ENCODE assay signal across 8 cellular contexts in genomic region chr16:4316103-4316731, GRCh38. TPM values are rescaled to one million over a fixed set of nuclear protein-coding genes. Genes with fewer than 3 reads are reported as not detected.
A peak's percentile ranks its signal among the peaks of the same experiment; 100 is the strongest.
DNase-seq lines count a peak whose midpoint lies in the region; ATAC-seq and TF ChIP-seq lines count a peak whose summit lies in the region.

No MANE protein-coding gene starts in this region.

- peak overlapping the region; percentile 64 for H3K4me3 Mint-ChIP-seq in Calu3 (ENCODE audit: low read depth, unreplicated experiment)
- no peak overlapping the region for H3K4me3 Mint-ChIP-seq in endothelial cell (ENCODE audit: unreplicated experiment)

- H3K27me3 ChIP-seq in MG63, result no peaks in the 10 kb centered on the region
- H3K27me3 ChIP-seq in ectodermal cell (ENCODE audit: control insufficient read depth, insufficient read depth, low read length, poor library complexity, severe bottlenecking), result peaks cover 24% of the 10 kb centered on the region
- H3K27me3 ChIP-seq in neutrophil, result peaks cover 96% of the 10 kb centered on the region

- H3K4me1 ChIP-seq in ectodermal cell (ENCODE audit: control insufficient read depth, insufficient read depth, low read length) (peaks cover 49% of the 10 kb centered on the region), neutrophil (ENCODE audit: control insufficient read depth in 1 of 2, insufficient read depth in 1 of 2, low read depth in 1 of 2, low read length in 1 of 2) (peaks cover 18 to 24% of the 10 kb centered on the region in 2 experiments)

- H3K27ac ChIP-seq in ectodermal cell (ENCODE audit: insufficient read depth, low read depth, low read length, poor library complexity, severe bottlenecking) (no peak overlapping the region), neutrophil (no peak overlapping the region)

- peak overlapping the region; percentile 57 for H3K27ac Mint-ChIP-seq in Calu3 (ENCODE audit: unreplicated experiment)
- H3K27ac Mint-ChIP-seq in endothelial cell (ENCODE audit: unreplicated experiment), result no peak overlapping the region

- H3K9me3 Mint-ChIP-seq in Calu3 (ENCODE audit: low read depth, unreplicated experiment) (no peaks in the 10 kb centered on the region), endothelial cell (ENCODE audit: unreplicated experiment) (no peaks in the 10 kb centered on the region)

- H3K36me3 Mint-ChIP-seq in Calu3 (ENCODE audit: insufficient read depth, unreplicated experiment) (peaks cover 37% of the 10 kb centered on the region), endothelial cell (ENCODE audit: low read depth, unreplicated experiment) (no peaks in the 10 kb centered on the region)

- no peak for TF ChIP-seq CTCF in Calu3 (IDR thresholded peaks at IDR 0.05; ENCODE audit: unreplicated experiment)
- TF ChIP-seq CTCF in neutrophil (IDR thresholded peaks at IDR 0.05), result no peak
- TF ChIP-seq CTCF in endothelial cell (IDR thresholded peaks at IDR 0.05; ENCODE audit: unreplicated experiment), result no peak

- no peak for ATAC-seq in HG03108 (IDR thresholded peaks at IDR 0.05; ENCODE audit: unreplicated experiment)

- H3K9me3 ChIP-seq in MG63 (no peaks in the 10 kb centered on the region), ectodermal cell (ENCODE audit: control insufficient read depth, low read length) (no peaks in the 10 kb centered on the region), neutrophil (no peaks in the 10 kb centered on the region)

- WGBS in ectodermal cell, 2 experiments, result 0% methylated on average over 85 of the region's 85 CpGs

- intact Hi-C loops in Calu3 (cut with micrococcal nuclease; ENCODE audit: unreplicated experiment), result no loop called here

- H3K4me1 Mint-ChIP-seq in Calu3 (ENCODE audit: low read depth, unreplicated experiment), result peaks cover 26% of the 10 kb centered on the region
- H3K4me1 Mint-ChIP-seq in endothelial cell (ENCODE audit: unreplicated experiment), result peaks cover 6% of the 10 kb centered on the region

- CTCF ChIA-PET in Calu3 (lab: Charles Lee), result interaction anchor here (0.6 to 3.1 kb wide), 3 partner anchors 12 to 58 kb away, joined by 5 to 17 read pairs (median 6); no protein-coding TSS in a partner anchor

- DNase-seq in Calu3, result peak; percentile 48
- peak; percentile 50 for DNase-seq in MG63
- no peak for DNase-seq in activated effector memory CD4-positive, alpha-beta T cell treated with anti-CD3 and anti-CD28 coated beads, Interleukin-2, amount 50 U/mL, for 16 hours
- no peak for DNase-seq in SIG-M5 (lab: John Stamatoyannopoulos, UW)
- no peak for DNase-seq in endothelial cell (ENCODE audit: low spot score)

- no TSS peak for BruUV-seq in Calu3 (replicated peaks; lab: Mats Ljungman, UMichigan)

- H3K27me3 Mint-ChIP-seq in Calu3 (ENCODE audit: unreplicated experiment) (no peaks in the 10 kb centered on the region), endothelial cell (ENCODE audit: unreplicated experiment) (peaks cover 16% of the 10 kb centered on the region)

- peak overlapping the region; percentile 75 for H3K4me3 ChIP-seq in MG63
- peak overlapping the region; percentile 73 for H3K4me3 ChIP-seq in ectodermal cell (ENCODE audit: insufficient read depth, low read depth, low read length)
- H3K4me3 ChIP-seq in neutrophil (ENCODE audit: low read depth in 1 of 2, low read length in 1 of 2), result peak overlapping the region; percentile 49 to 72

- H3K36me3 ChIP-seq in MG63 (peaks cover 8% of the 10 kb centered on the region), ectodermal cell (ENCODE audit: control insufficient read depth, insufficient read depth, low read length) (no peaks in the 10 kb centered on the region), neutrophil (no peaks in the 10 kb centered on the region)

RNA-seq across cellular contexts. Expression of gene GLIS2, which starts 0.3 kb away (rescaled TPM):
- total RNA-seq in Calu3 (2022) (22.1 and 24.5 TPM in 2 replicates), endothelial cell (ENCODE audit: unreplicated experiment) (1.6 TPM)
- 0.22 and 2.1 TPM in 2 replicates for total RNA-seq in MG63 (2014; rRNA removed; shearing (Covaris generic); ENCODE audit: low replicate concordance)
- 10.6 TPM for polyA plus RNA-seq in ectodermal cell (2013, experiment 1 of 4)
- 10.8 TPM for polyA plus RNA-seq in ectodermal cell (2013, experiment 2 of 4)
- 9.1 TPM for polyA plus RNA-seq in ectodermal cell (2013, experiment 3 of 4)
- 10.0 TPM for polyA plus RNA-seq in ectodermal cell (2013, experiment 4 of 4)

RNA-seq across cellular contexts. Expression of gene PAM16, which starts 34.9 kb away (rescaled TPM):
- total RNA-seq in Calu3 (2022), result 72.7 and 85.3 TPM in 2 replicates
- total RNA-seq in MG63 (2014; rRNA removed; shearing (Covaris generic); ENCODE audit: low replicate concordance), result 84.1 and 105 TPM in 2 replicates
- 40.9 TPM for polyA plus RNA-seq in ectodermal cell (2013, experiment 1 of 4)
- polyA plus RNA-seq in ectodermal cell (2013, experiment 2 of 4), result 41.8 TPM
- 46.4 TPM for polyA plus RNA-seq in ectodermal cell (2013, experiment 3 of 4)
- 47.3 TPM for polyA plus RNA-seq in ectodermal cell (2013, experiment 4 of 4)
- total RNA-seq in endothelial cell (ENCODE audit: unreplicated experiment), result 29.5 TPM

RNA-seq across cellular contexts. Expression of gene TFAP4, which starts 43.4 kb away (rescaled TPM):
- 31.4 and 31.9 TPM in 2 replicates for total RNA-seq in Calu3 (2022)
- total RNA-seq in MG63 (2014; rRNA removed; shearing (Covaris generic); ENCODE audit: low replicate concordance), result 28.5 and 42.2 TPM in 2 replicates
- 34.6 TPM for polyA plus RNA-seq in ectodermal cell (2013, experiment 1 of 4)
- polyA plus RNA-seq in ectodermal cell (2013, experiment 2 of 4), result 28.0 TPM
- 25.0 TPM for polyA plus RNA-seq in ectodermal cell (2013, experiment 3 of 4)
- polyA plus RNA-seq in ectodermal cell (2013, experiment 4 of 4), result 25.2 TPM
- total RNA-seq in endothelial cell (ENCODE audit: unreplicated experiment), result 6.2 TPM

RNA-seq across cellular contexts. Expression of gene VASN, which starts 55.4 kb away (rescaled TPM):
- total RNA-seq in Calu3 (2022) (18.1 and 22.4 TPM in 2 replicates), endothelial cell (ENCODE audit: unreplicated experiment) (0.67 TPM)
- 55.7 and 68.7 TPM in 2 replicates for total RNA-seq in MG63 (2014; rRNA removed; shearing (Covaris generic); ENCODE audit: low replicate concordance)
- polyA plus RNA-seq in ectodermal cell (2013, experiment 1 of 4), result 16.2 TPM
- polyA plus RNA-seq in ectodermal cell (2013, experiment 2 of 4), result 13.3 TPM
- 14.9 TPM for polyA plus RNA-seq in ectodermal cell (2013, experiment 3 of 4)
- polyA plus RNA-seq in ectodermal cell (2013, experiment 4 of 4), result 16.3 TPM

Comparison
In these comparisons a context has a peak if more than half of its experiments do, and no peak if none do; other contexts are left out.
1. DNase-seq: peak in Calu3 (single experiment) and MG63 (single experiment); none in activated effector memory CD4-positive, alpha-beta T cell treated with anti-CD3 and anti-CD28 coated beads, Interleukin-2, amount 50 U/mL, for 16 hours (single experiment), SIG-M5 (single experiment) and endothelial cell (single experiment).
2. Peak in every context shown above with its lines, with median percentiles within 50 percentile points of each other: H3K4me3 ChIP-seq.